ENCODE assay signal across 13 cellular contexts in genomic region chr2:159010340-159010739, GRCh38. TPM values are rescaled to one million over a fixed set of nuclear protein-coding genes. Genes with fewer than 3 reads are reported as not detected.
A peak's percentile ranks its signal among the peaks of the same experiment; 100 is the strongest.
DNase-seq lines count a peak whose midpoint lies in the region; ATAC-seq and TF ChIP-seq lines count a peak whose summit lies in the region.
"Had no signal": no experiment of that assay in that cellular context is flagged by ENCODE, and none has a peak within 500 bp of the region (broad histone marks: within the 10 kb centered on the region; RNA-seq: fewer than 3 reads in every experiment).

No MANE protein-coding gene starts in this region.

- peak overlapping the region; percentile 30; the same call in 1 of the 2 replicates for H3K4ac ChIP-seq in IMR-90 (ENCODE audit: low read depth, low read length)

- H2BK120ac ChIP-seq in IMR-90 (ENCODE audit: low read depth, low read length), result 0 out of 2 replicates have a peak overlapping the region, but pooled peaks have one; percentile 25

- H3K9me3 ChIP-seq in IMR-90 (ENCODE audit: control insufficient read depth, insufficient read depth, low read length) (peaks cover 7% of the 10 kb centered on the region), mammary epithelial cell (replicated peaks; ENCODE audit: insufficient read depth, low read length) (peaks cover 9% of the 10 kb centered on the region)

- peaks cover 14% of the 10 kb centered on the region; the same call in 1 of the 2 replicates for H3K36me3 ChIP-seq in IMR-90 (ENCODE audit: control insufficient read depth, insufficient read depth, low read length)
- H3K36me3 ChIP-seq in mammary epithelial cell (ENCODE audit: insufficient read depth, low read length), result peaks cover 10% of the 10 kb centered on the region

- dilution Hi-C loops in IMR-90 (cut with HindIII; ENCODE audit: low sequenced_read_pairs, unreplicated experiment), result no loop called here
- dilution Hi-C loops in mammary epithelial cell (cut with HindIII; ENCODE audit: low sequenced_read_pairs), result no loop called here

- TF ChIP-seq CTCF in IMR-90 (conservative IDR thresholded peaks at IDR 0.05; ENCODE audit: low read depth, low read length) (no peak), mammary epithelial cell (conservative IDR thresholded peaks at IDR 0.05 in 1 of 2, IDR thresholded peaks at IDR 0.05 in 1 of 2; ENCODE audit: extremely low read depth in 1 of 2, insufficient read depth in 1 of 2, low read depth in 1 of 2, low read length in 2 of 2) (no peak), mesothelial cell of epicardium (IDR thresholded peaks at IDR 0.05; ENCODE audit: unreplicated experiment) (no peak), natural killer cell (IDR thresholded peaks at IDR 0.05) (no peak)

- H2BK20ac ChIP-seq in IMR-90 (ENCODE audit: low read depth, low read length), result no peak overlapping the region

- H3K27ac ChIP-seq in IMR-90 (ENCODE audit: insufficient read depth, low read length), result peak overlapping the region; percentile 35; the same call in 1 of the 2 replicates
- no peak overlapping the region for H3K27ac ChIP-seq in mammary epithelial cell (ENCODE audit: insufficient read depth, low read depth, low read length)
- H3K27ac ChIP-seq: SK-N-MC had no signal

- CTCF ChIA-PET in IMR-90 (lab: Yijun Ruan, JAX) (interaction anchor here (0.7 kb wide), 1 partner anchor 15 kb away, joined by 3 read pairs; no protein-coding TSS in a partner anchor), mammary epithelial cell (lab: Charles Lee; ENCODE audit: low non-redundant PET) (interaction anchor here (0.6 kb wide), 1 partner anchor 129 kb away, joined by 12 read pairs; no protein-coding TSS in a partner anchor)

- H3K79me1 ChIP-seq in IMR-90 (ENCODE audit: low read depth in 1 of 2, low read length in 2 of 2), result peaks cover 25 to 50% of the 10 kb centered on the region in 2 experiments

- peaks cover 91% of the 10 kb centered on the region for H3K79me2 ChIP-seq in mammary epithelial cell (ENCODE audit: insufficient read depth, low read length)

- H4K5ac ChIP-seq in IMR-90 (ENCODE audit: low read depth, low read length), result no peak overlapping the region

- H3K4me3 Mint-ChIP-seq in mesothelial cell of epicardium, result peak overlapping the region; percentile 8
- no peak overlapping the region for H3K4me3 Mint-ChIP-seq in natural killer cell
- H3K4me3 Mint-ChIP-seq: stimulated activated naive CD8-positive, alpha-beta T cell treated with anti-CD3 and anti-CD28 coated beads, Interleukin-15, amount 100 ng/mL, for 72 hours had no signal

- 17% methylated on average over 3 of the region's 5 CpGs; no CpG with 5 or more reads in 1 of the 2 experiments for WGBS in IMR-90 (ENCODE audit: extremely low coverage in 2 of 2, insufficient read length in 1 of 2), 2 experiments
- 82% methylated on average over 5 of the region's 5 CpGs for WGBS in mammary epithelial cell (ENCODE audit: low coverage, missing lambda C conversion rate)

- H2AK5ac ChIP-seq in IMR-90 (ENCODE audit: low read depth, low read length), result no peak overlapping the region

- H3K18ac ChIP-seq in IMR-90 (ENCODE audit: low read depth, low read length), result peak overlapping the region; percentile 2; the same call in 1 of the 2 replicates

- H4K91ac ChIP-seq in IMR-90 (ENCODE audit: insufficient read depth, low read depth, low read length), result no peak overlapping the region

- H2AFZ ChIP-seq in IMR-90 (replicated peaks; ENCODE audit: low read length, poor library complexity) (peak overlapping the region; percentile 76), mammary epithelial cell (ENCODE audit: low read depth, low read length) (no peak overlapping the region)

- intact Hi-C loops in IMR-90 (cut with micrococcal nuclease), result loop anchor here (2.0 kb wide), 1 partner anchor 18 kb away; no protein-coding TSS in a partner anchor
- intact Hi-C loops in mammary epithelial cell (cut with micrococcal nuclease), result no loop called here
- intact Hi-C loops in natural killer cell (cut with micrococcal nuclease), result no loop called here

- peak overlapping the region; percentile 43 for H3K4me2 ChIP-seq in IMR-90 (ENCODE audit: low read depth, low read length)
- H3K4me2 ChIP-seq in mammary epithelial cell (ENCODE audit: insufficient read depth, low read depth, low read length), result no peak overlapping the region

- H4K20me1 ChIP-seq in IMR-90 (ENCODE audit: insufficient read depth, low read length), result peaks cover 9% of the 10 kb centered on the region; the same call in 1 of the 2 replicates
- peaks cover 2% of the 10 kb centered on the region for H4K20me1 ChIP-seq in mammary epithelial cell (ENCODE audit: insufficient read depth, low read length)

- peaks cover 5% of the 10 kb centered on the region for H3K9me1 ChIP-seq in IMR-90 (ENCODE audit: insufficient read depth, low read length)

- H3K56ac ChIP-seq in IMR-90 (ENCODE audit: extremely low read depth, insufficient read depth, low read length), result no peak overlapping the region

- H2BK15ac ChIP-seq in IMR-90 (ENCODE audit: low read depth, low read length), result no peak overlapping the region

- no peak overlapping the region for H2AK9ac ChIP-seq in IMR-90 (replicated peaks; ENCODE audit: low read depth, low read length, poor library complexity)

- DNase-seq in Daoy (ENCODE audit: low read depth) (peak; percentile 71), IMR-90 (peak; percentile 80), mammary epithelial cell (peak; percentile 19), mesothelial cell of epicardium (ENCODE audit: low spot score in 2 of 2, unreplicated experiment in 2 of 2) (no peak), ureter (ENCODE audit: low spot score) (no peak), natural killer cell (no peak), HUDEP-2 (lab: John Stamatoyannopoulos, UW; ENCODE audit: unreplicated experiment in 76 of 76) (no peak)
- DNase-seq: activated CD8-positive, alpha-beta memory T cell treated with anti-CD3 and anti-CD28 coated beads, Interleukin-2, amount 50 U/mL, for 4 hours; DMS79 treated with DMSO at 0.1 percent for 48 hours; stimulated activated naive CD8-positive, alpha-beta T cell treated with anti-CD3 and anti-CD28 coated beads, Interleukin-15, amount 100 ng/mL, for 72 hours had no signal

- H3K27ac Mint-ChIP-seq in mesothelial cell of epicardium (peak overlapping the region; percentile 93), natural killer cell (no peak overlapping the region)

- no peak for TF ChIP-seq RAD21 in IMR-90 (IDR thresholded peaks at IDR 0.05; ENCODE audit: low read length)

- H3K23ac ChIP-seq in IMR-90 (ENCODE audit: low read depth, low read length), result peak overlapping the region; percentile 35; the same call in 1 of the 2 replicates

- in situ Hi-C loops in IMR-90 (cut with MboI; ENCODE audit: low sequenced_read_pairs), result no loop called here
- in situ Hi-C loops in mammary epithelial cell (cut with MboI; ENCODE audit: low sequenced_read_pairs in 2 of 2), result no loop called here

- H3K14ac ChIP-seq in IMR-90 (replicated peaks; ENCODE audit: low read depth, low read length), result no peak overlapping the region

- TF ChIP-seq POLR2A in IMR-90 (IDR thresholded peaks at IDR 0.05; ENCODE audit: low read depth, low read length), result no peak

- ATAC-seq in IMR-90 (ENCODE audit: low read depth) (peak; percentile 97), natural killer cell (no peak), GM19395 (IDR thresholded peaks at IDR 0.05; ENCODE audit: unreplicated experiment) (no peak)

- H3K27me3 ChIP-seq in IMR-90 (ENCODE audit: control insufficient read depth, insufficient read depth, low read length), result no peaks in the 10 kb centered on the region
- H3K27me3 ChIP-seq in mammary epithelial cell (ENCODE audit: insufficient read depth, low read length), result no peaks in the 10 kb centered on the region

- H3K4me1 Mint-ChIP-seq in mesothelial cell of epicardium (peaks cover 31% of the 10 kb centered on the region), natural killer cell (no peaks in the 10 kb centered on the region)

- H3K4me3 ChIP-seq in IMR-90 (ENCODE audit: insufficient read depth, low read depth, low read length) (no peak overlapping the region), mammary epithelial cell (replicated peaks in 1 of 3; ENCODE audit: insufficient read depth in 1 of 3, low read depth in 2 of 3, low read length in 3 of 3) (no peak overlapping the region)
- H3K4me3 ChIP-seq: SK-N-MC, skin epidermis had no signal

- no TSS peak for BruUV-seq in IMR-90 (replicated peaks; lab: Mats Ljungman, UMichigan)
- no TSS peak for BruUV-seq in mammary epithelial cell (replicated peaks; lab: Mats Ljungman, UMichigan)

- H4K8ac ChIP-seq in IMR-90 (ENCODE audit: low read depth in 2 of 2, low read length in 2 of 2), result peak overlapping the region in 1 of 2 experiments; percentile 45; a peak in 1 of 4 replicates

- H3K9ac ChIP-seq in IMR-90 (ENCODE audit: low read depth, low read length) (no peak overlapping the region), mammary epithelial cell (ENCODE audit: insufficient read depth, low read length) (no peak overlapping the region)

- H3K36me3 Mint-ChIP-seq in mesothelial cell of epicardium, result peaks cover 53% of the 10 kb centered on the region
- H3K36me3 Mint-ChIP-seq in natural killer cell, result peaks cover under 1% of the 10 kb centered on the region

- H3K4me1 ChIP-seq in IMR-90 (ENCODE audit: control insufficient read depth, insufficient read depth, low read length), result peaks cover 2% of the 10 kb centered on the region; the same call in 1 of the 2 replicates
- peaks cover 4% of the 10 kb centered on the region for H3K4me1 ChIP-seq in mammary epithelial cell (ENCODE audit: insufficient read depth, low read length)

- H3K27me3 Mint-ChIP-seq in mesothelial cell of epicardium (ENCODE audit: low read depth) (no peaks in the 10 kb centered on the region), natural killer cell (ENCODE audit: low read depth in 2 of 2) (peaks cover 3 to 5% of the 10 kb centered on the region in 2 donors)
- H3K27me3 Mint-ChIP-seq: stimulated activated naive CD8-positive, alpha-beta T cell treated with anti-CD3 and anti-CD28 coated beads, Interleukin-15, amount 100 ng/mL, for 72 hours had no signal

- H3K9me3 Mint-ChIP-seq in mesothelial cell of epicardium, result peaks cover 21% of the 10 kb centered on the region
- peaks cover 0 to 2% of the 10 kb centered on the region in 2 donors for H3K9me3 Mint-ChIP-seq in natural killer cell

- POLR2A ChIA-PET in IMR-90 (lab: Charles Lee; ENCODE audit: unreplicated experiment), result no interaction called here

- H2BK5ac ChIP-seq in IMR-90 (ENCODE audit: low read depth, low read length, poor library complexity, severe bottlenecking), result peak overlapping the region; percentile 94

TF ChIP-seq in IMR-90, 13 proteins besides CTCF, POLR2A, EP300 and RAD21 (continues in another document):
- TF ChIP-seq CEBPB (IDR thresholded peaks at IDR 0.05; ENCODE audit: low read depth, low read length), result no peak
- TF ChIP-seq RCOR1 (IDR thresholded peaks at IDR 0.05; ENCODE audit: insufficient replicate concordance, low read length), result no peak

RNA-seq across cellular contexts. Expression of gene TANC1, which starts 41.9 kb away (rescaled TPM):
- 13.7 and 19.3 TPM in 2 replicates for total RNA-seq in Daoy (2014; rRNA removed; shearing (Covaris generic))
- total RNA-seq in IMR-90 (2012; rRNA removed) (12.8 and 12.9 TPM in 2 replicates), mammary epithelial cell (10 to 100 TPM; 46.6 to 51.5 TPM), mesothelial cell of epicardium (132 to 138 TPM (median 134 TPM) in 3 replicates), ureter (62.9 TPM), natural killer cell (1 to 10 TPM in 2 of 3 donors, under 1 TPM in 1; 0.82 to 4.2 (median 1.1) TPM)
- polyA plus RNA-seq in IMR-90 (2012; rRNA removed) (10.1 and 10.2 TPM in 2 replicates), mammary epithelial cell (28.8 TPM)
- 3.6 and 5.0 TPM in 2 replicates for polyA plus RNA-seq in IMR-90 (2012; cell fraction: cytosol; rRNA removed)
- 27.3 and 53.0 TPM in 2 replicates for polyA plus RNA-seq in IMR-90 (2012; cell fraction: nucleus; rRNA removed; ENCODE audit: low replicate concordance)
- polyA minus RNA-seq in mammary epithelial cell, result 44.2 TPM

Comparison
In these comparisons a context has a peak if more than half of its experiments do, and no peak if none do; other contexts are left out.
1. DNase-seq: peak in Daoy (single experiment), IMR-90 (single experiment) and mammary epithelial cell (single experiment); none in mesothelial cell of epicardium (0 of 2), ureter (single experiment), natural killer cell (single experiment) and HUDEP-2 (0 of 76).